ENCODE assay signal across 14 cellular contexts in genomic region chr20:5888051-5888450, GRCh38. TPM values are rescaled to one million over a fixed set of nuclear protein-coding genes. Genes with fewer than 3 reads are reported as not detected.
"Had no signal": no experiment of that assay in that cellular context is flagged by ENCODE, and none has a peak within 500 bp of the region (broad histone marks: within the 10 kb centered on the region; RNA-seq: fewer than 3 reads in every experiment).

No MANE protein-coding gene starts in this region.

- H3K4me3 ChIP-seq: esophagus muscularis mucosa, neural progenitor cell, suprapubic skin had no signal

- H3K4me1 ChIP-seq: esophagus muscularis mucosa, neural progenitor cell, suprapubic skin had no signal

- H3K27ac ChIP-seq: esophagus muscularis mucosa, neural progenitor cell, suprapubic skin had no signal

- DNase-seq: activated CD4-positive, alpha-beta T cell treated with anti-CD3 and anti-CD28 coated beads, Interleukin-2, amount 50 U/mL, for 1 hour; activated CD4-positive, CD25-positive, alpha-beta regulatory T cell; foreskin fibroblast; right cardiac atrium; stimulated activated CD4-positive, alpha-beta T cell treated with anti-CD3 and anti-CD28 coated beads, Interleukin-2, amount 100 ng/mL, for 24 hours; stimulated activated naive CD4-positive, alpha-beta T cell treated with Interleukin-2 at 50 U/mL for 16 hours; T-helper 2 cell had no signal

- H3K4me3 Mint-ChIP-seq: neural progenitor cell, type B pancreatic cell had no signal

- FAIRE-seq: endometrium had no signal

- H3K9me3 ChIP-seq: esophagus muscularis mucosa, suprapubic skin had no signal

- H3K36me3 Mint-ChIP-seq: activated naive CD4-positive, alpha-beta T cell treated with anti-CD3 and anti-CD28 coated beads, Interleukin-2, amount 50 U/mL, for 72 hours; neural progenitor cell; type B pancreatic cell had no signal

- ATAC-seq: activated naive CD4-positive, alpha-beta T cell treated with anti-CD3 and anti-CD28 coated beads, Interleukin-2, amount 50 U/mL, for 72 hours; right cardiac atrium had no signal

- H3K9me3 Mint-ChIP-seq: activated naive CD4-positive, alpha-beta T cell treated with anti-CD3 and anti-CD28 coated beads, Interleukin-2, amount 50 U/mL, for 72 hours; neural progenitor cell; type B pancreatic cell had no signal

- H3K4me1 Mint-ChIP-seq: neural progenitor cell had no signal

- H3K4me2 ChIP-seq: neural progenitor cell had no signal

- H3K27ac Mint-ChIP-seq: activated naive CD4-positive, alpha-beta T cell treated with anti-CD3 and anti-CD28 coated beads, Interleukin-2, amount 50 U/mL, for 72 hours; neural progenitor cell; type B pancreatic cell had no signal

RNA-seq across cellular contexts. Expression of gene CHGB, which starts 23.3 kb away (rescaled TPM):
- total RNA-seq: suprapubic skin had no signal
- polyA plus RNA-seq: liver had no signal
